ENCODE assay signal across 1 cellular context in the genomic region with DNA sequence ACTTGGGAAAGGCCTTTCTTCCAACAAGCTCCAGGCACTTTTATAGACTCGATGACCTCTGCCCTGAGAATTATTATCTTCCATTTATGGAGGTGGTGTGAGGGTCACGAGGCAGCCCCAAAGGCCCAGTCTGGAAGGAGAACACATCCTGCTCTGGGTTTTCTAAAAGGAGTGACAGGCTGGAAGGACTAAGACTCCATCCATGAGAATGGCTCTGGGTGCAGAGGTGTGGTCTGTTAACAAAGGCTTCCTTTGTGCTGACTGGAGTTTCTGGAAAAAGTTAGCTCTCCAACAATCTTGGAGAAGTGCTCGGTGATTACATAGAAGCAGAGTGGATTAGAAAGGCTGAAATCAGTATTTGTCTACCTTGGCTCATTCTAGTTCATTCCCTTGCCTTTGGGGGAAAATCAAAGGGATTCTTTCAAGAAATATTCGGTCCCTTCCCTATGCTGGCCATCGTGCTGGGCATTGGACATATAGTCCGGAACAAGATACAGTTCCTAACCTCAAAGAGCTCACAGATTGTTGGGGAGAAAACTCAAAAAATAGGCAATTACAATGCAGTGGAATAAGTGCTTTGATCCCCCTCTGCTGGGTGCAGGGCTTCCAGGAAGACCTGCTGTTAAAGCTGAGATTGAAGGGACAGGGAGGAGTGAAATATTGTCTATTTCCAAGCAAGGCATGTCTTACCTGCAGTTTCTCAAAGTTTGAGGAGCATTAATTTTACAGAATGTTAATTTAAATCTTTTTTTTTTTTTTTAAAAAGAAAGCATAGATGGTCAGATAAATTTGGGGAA.
TF ChIP-seq lines count a peak whose summit lies in the region.

No MANE protein-coding gene starts in this region.

TF ChIP-seq in HEK293, 187 proteins besides CTCF, POLR2A, EP300 and RAD21 (continued from another document):
- TF ChIP-seq, protein P1, sequence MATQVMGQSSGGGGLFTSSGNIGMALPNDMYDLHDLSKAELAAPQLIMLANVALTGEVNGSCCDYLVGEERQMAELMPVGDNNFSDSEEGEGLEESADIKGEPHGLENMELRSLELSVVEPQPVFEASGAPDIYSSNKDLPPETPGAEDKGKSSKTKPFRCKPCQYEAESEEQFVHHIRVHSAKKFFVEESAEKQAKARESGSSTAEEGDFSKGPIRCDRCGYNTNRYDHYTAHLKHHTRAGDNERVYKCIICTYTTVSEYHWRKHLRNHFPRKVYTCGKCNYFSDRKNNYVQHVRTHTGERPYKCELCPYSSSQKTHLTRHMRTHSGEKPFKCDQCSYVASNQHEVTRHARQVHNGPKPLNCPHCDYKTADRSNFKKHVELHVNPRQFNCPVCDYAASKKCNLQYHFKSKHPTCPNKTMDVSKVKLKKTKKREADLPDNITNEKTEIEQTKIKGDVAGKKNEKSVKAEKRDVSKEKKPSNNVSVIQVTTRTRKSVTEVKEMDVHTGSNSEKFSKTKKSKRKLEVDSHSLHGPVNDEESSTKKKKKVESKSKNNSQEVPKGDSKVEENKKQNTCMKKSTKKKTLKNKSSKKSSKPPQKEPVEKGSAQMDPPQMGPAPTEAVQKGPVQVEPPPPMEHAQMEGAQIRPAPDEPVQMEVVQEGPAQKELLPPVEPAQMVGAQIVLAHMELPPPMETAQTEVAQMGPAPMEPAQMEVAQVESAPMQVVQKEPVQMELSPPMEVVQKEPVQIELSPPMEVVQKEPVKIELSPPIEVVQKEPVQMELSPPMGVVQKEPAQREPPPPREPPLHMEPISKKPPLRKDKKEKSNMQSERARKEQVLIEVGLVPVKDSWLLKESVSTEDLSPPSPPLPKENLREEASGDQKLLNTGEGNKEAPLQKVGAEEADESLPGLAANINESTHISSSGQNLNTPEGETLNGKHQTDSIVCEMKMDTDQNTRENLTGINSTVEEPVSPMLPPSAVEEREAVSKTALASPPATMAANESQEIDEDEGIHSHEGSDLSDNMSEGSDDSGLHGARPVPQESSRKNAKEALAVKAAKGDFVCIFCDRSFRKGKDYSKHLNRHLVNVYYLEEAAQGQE (tag by site-specific recombination; IDR thresholded peaks at IDR 0.05), result no peak
